In genomic region chr19:6766357-6767080, GRCh38 we compare ENCODE assay signal across 8 cellular contexts. TPM values are rescaled to one million over a fixed set of nuclear protein-coding genes. Genes with fewer than 3 reads are reported as not detected.
DNase-seq lines count a peak whose midpoint lies in the region; ATAC-seq and TF ChIP-seq lines count a peak whose summit lies in the region.

No MANE protein-coding gene starts in this region.

- H3K4me1 ChIP-seq in MM.1S (ENCODE audit: low read length): peaks cover 18% of the 10 kb centered on the region
- H3K4me1 ChIP-seq in duodenal mucosa (ENCODE audit: control insufficient read depth in 1 of 2, insufficient read depth in 2 of 2, low read length in 2 of 2): peaks cover 16 to 17% of the 10 kb centered on the region in 2 donors
- peaks cover 6 to 11% of the 10 kb centered on the region in 2 donors for H3K4me1 ChIP-seq in adrenal gland (replicated peaks in 1 of 2)
- H3K4me1 ChIP-seq in testis: no peaks in the 10 kb centered on the region

- H3K9ac ChIP-seq in MM.1S (ENCODE audit: low read length): peak overlapping the region; percentile 66
- peak overlapping the region; percentile 89 to 91 for H3K9ac ChIP-seq in duodenal mucosa (ENCODE audit: low read depth in 1 of 2, low read length in 2 of 2)

- WGBS in adrenal gland, 4 donors: 29 to 47% (median 39%) methylated on average over 16 of the region's 16 CpGs
- WGBS in testis, 2 donors: 18 to 28% methylated on average over 16 of the region's 16 CpGs

- peaks cover 11% of the 10 kb centered on the region for H3K4me1 Mint-ChIP-seq in nephron

- no peaks in the 10 kb centered on the region for H3K9me3 ChIP-seq in MM.1S (replicated peaks; ENCODE audit: insufficient read depth, low read length)
- no peaks in the 10 kb centered on the region for H3K9me3 ChIP-seq in duodenal mucosa (ENCODE audit: control insufficient read depth in 1 of 2, low read length in 2 of 2)
- no peaks in the 10 kb centered on the region for H3K9me3 ChIP-seq in adrenal gland (replicated peaks in 1 of 3)
- H3K9me3 ChIP-seq in testis: no peaks in the 10 kb centered on the region

- TF ChIP-seq CTCF in MM.1S (IDR thresholded peaks at IDR 0.05; ENCODE audit: low read length) (no peak), nephron (IDR thresholded peaks at IDR 0.05; ENCODE audit: unreplicated experiment in 3 of 3) (no peak), adrenal gland (IDR thresholded peaks at IDR 0.05) (no peak), testis (IDR thresholded peaks at IDR 0.05) (no peak)

- no peaks in the 10 kb centered on the region for H3K36me3 Mint-ChIP-seq in nephron (ENCODE audit: low read depth)

- H3K27ac ChIP-seq in MM.1S (ENCODE audit: low read length) (peak overlapping the region; percentile 66), duodenal mucosa (ENCODE audit: low read depth, low read length) (peak overlapping the region; percentile 92), adrenal gland (no peak overlapping the region), testis (no peak overlapping the region)

- ATAC-seq in HG03378 (IDR thresholded peaks at IDR 0.05; ENCODE audit: unreplicated experiment) (no peak), GM19467 (IDR thresholded peaks at IDR 0.05; ENCODE audit: unreplicated experiment) (no peak)

- peak overlapping the region; percentile 85 for H3K4me3 ChIP-seq in MM.1S (ENCODE audit: low read length)
- peak overlapping the region; percentile 77 to 82 for H3K4me3 ChIP-seq in duodenal mucosa (ENCODE audit: low read depth in 1 of 2, low read length in 2 of 2)
- peak overlapping the region in 1 of 4 donors; percentile 11 for H3K4me3 ChIP-seq in adrenal gland
- H3K4me3 ChIP-seq in testis: no peak overlapping the region

- H2AFZ ChIP-seq in MM.1S (ENCODE audit: low read length): peak overlapping the region; percentile 62

- H3K9me2 ChIP-seq in MM.1S (replicated peaks; ENCODE audit: insufficient read depth, low read length): no peaks in the 10 kb centered on the region

- H3K36me3 ChIP-seq in MM.1S (replicated peaks; ENCODE audit: insufficient read depth, low read length): no peaks in the 10 kb centered on the region
- H3K36me3 ChIP-seq in duodenal mucosa (ENCODE audit: control insufficient read depth in 1 of 2, insufficient read depth in 2 of 2, low read length in 2 of 2): peaks cover 0 to 3% of the 10 kb centered on the region in 2 donors
- H3K36me3 ChIP-seq in adrenal gland (replicated peaks in 1 of 2): no peaks in the 10 kb centered on the region
- no peaks in the 10 kb centered on the region for H3K36me3 ChIP-seq in testis (ENCODE audit: low read depth, missing control alignments)

- in situ Hi-C loops in Caki2 (cut with HindIII; ENCODE audit: low pct_unique_long_range_greater_than_20kb, low sequenced_read_pairs): no loop called here

- peak overlapping the region in 2 of 3 experiments; percentile 6 to 69 for H3K27ac Mint-ChIP-seq in nephron

- peaks cover 58% of the 10 kb centered on the region for H3K27me3 Mint-ChIP-seq in nephron (ENCODE audit: low read depth)

- peaks cover 43% of the 10 kb centered on the region for H3K79me2 ChIP-seq in MM.1S (ENCODE audit: low read length)

- H3F3A ChIP-seq in MM.1S (ENCODE audit: insufficient read depth, low read length): peaks cover 19% of the 10 kb centered on the region

- TF ChIP-seq POLR2A in adrenal gland (IDR thresholded peaks at IDR 0.05) (no peak), testis (IDR thresholded peaks at IDR 0.05) (no peak)

- H3K4me2 ChIP-seq in MM.1S (ENCODE audit: low read depth, low read length): peak overlapping the region; percentile 93

- H3K9me3 Mint-ChIP-seq in nephron: no peaks in the 10 kb centered on the region

- intact Hi-C loops in adrenal gland (cut with DNase I) (no loop called here), testis (cut with DNase I; ENCODE audit: low total_unique reads) (no loop called here)

- H3K4me3 Mint-ChIP-seq in nephron: peak overlapping the region; percentile 72 to 76 (median 74)

- no peaks in the 10 kb centered on the region for H4K20me1 ChIP-seq in MM.1S (ENCODE audit: insufficient read depth, low read length)

- DNase-seq in Caki2 (ENCODE audit: low read depth) (peak; percentile 14), MM.1S (peak; percentile 31), adrenal gland (no peak), testis (no peak)

- no peaks in the 10 kb centered on the region for H3K27me3 ChIP-seq in MM.1S (replicated peaks; ENCODE audit: insufficient read depth, low read length)
- H3K27me3 ChIP-seq in duodenal mucosa (ENCODE audit: control insufficient read depth in 1 of 2, insufficient read depth in 2 of 2, low read length in 2 of 2): no peaks in the 10 kb centered on the region
- no peaks in the 10 kb centered on the region for H3K27me3 ChIP-seq in adrenal gland
- no peaks in the 10 kb centered on the region for H3K27me3 ChIP-seq in testis

RNA-seq across cellular contexts. Expression of gene SH2D3A, which starts 0.7 kb away (rescaled TPM):
- 12.9 and 22.1 TPM in 2 replicates for total RNA-seq in Caki2 (2014; rRNA removed; shearing (Covaris generic); ENCODE audit: low replicate concordance)
- total RNA-seq in adrenal gland (1 to 10 TPM in 1 of 8 donors, under 1 TPM in 5, not detected in 2; 0.24 to 1.7 (median 0.44) TPM), testis (1 to 10 TPM; 7.4 to 7.5 TPM)
- polyA plus RNA-seq in adrenal gland (under 1 TPM; 0.22 to 0.64 (median 0.40) TPM), testis (ENCODE audit: insufficient read depth, low read depth, low replicate concordance) (12.8 TPM)

RNA-seq across cellular contexts. Expression of gene VAV1, which starts 6.0 kb away (rescaled TPM):
- 5.3 and 6.8 TPM in 2 replicates for total RNA-seq in Caki2 (2014; rRNA removed; shearing (Covaris generic); ENCODE audit: low replicate concordance)
- total RNA-seq in adrenal gland: 10 to 100 TPM in 4 of 8 donors, 1 to 10 TPM in 4; 4.5 to 21.1 (median 10.1) TPM
- polyA plus RNA-seq in adrenal gland: 10 to 100 TPM in 1 of 3 donors, 1 to 10 TPM in 2; 2.4 to 13.7 (median 4.7) TPM
- 1 to 10 TPM; 1.1 to 4.5 TPM for total RNA-seq in testis
- 8.9 TPM for polyA plus RNA-seq in testis (ENCODE audit: insufficient read depth, low read depth, low replicate concordance)

RNA-seq across cellular contexts. Expression of gene TRIP10, which starts 27.0 kb away (rescaled TPM):
- total RNA-seq in Caki2 (2014; rRNA removed; shearing (Covaris generic); ENCODE audit: low replicate concordance): 39.4 and 50.5 TPM in 2 replicates
- total RNA-seq in adrenal gland (10 to 100 TPM; 35.4 to 99.9 (median 74.8) TPM), testis (10 to 100 TPM; 60.4 to 62.7 TPM)
- polyA plus RNA-seq in adrenal gland (100 to 1,000 TPM in 2 of 3 donors, 10 to 100 TPM in 1; 33.5 to 425 (median 228) TPM), testis (ENCODE audit: insufficient read depth, low read depth, low replicate concordance) (65.8 TPM)

RNA-seq across cellular contexts. Expression of gene GPR108, which starts 29.1 kb away (rescaled TPM):
- total RNA-seq in Caki2 (2014; rRNA removed; shearing (Covaris generic); ENCODE audit: low replicate concordance): 52.8 TPM in 2 replicates
- total RNA-seq in adrenal gland (100 to 1,000 TPM in 7 of 8 donors, 10 to 100 TPM in 1; 86.1 to 168 (median 123) TPM), testis (10 to 100 TPM; 61.8 to 87.1 TPM)
- polyA plus RNA-seq in adrenal gland (100 to 1,000 TPM in 2 of 3 donors, 10 to 100 TPM in 1; 70.8 to 193 (median 189) TPM), testis (ENCODE audit: insufficient read depth, low read depth, low replicate concordance) (105 TPM)

RNA-seq across cellular contexts. Expression of gene C3, which starts 46.1 kb away (rescaled TPM):
- 4.0 and 6.5 TPM in 2 replicates for total RNA-seq in Caki2 (2014; rRNA removed; shearing (Covaris generic); ENCODE audit: low replicate concordance)
- total RNA-seq in adrenal gland (1,000 to 10,000 TPM; 1,565 to 5,179 (median 2,192) TPM), testis (100 to 1,000 TPM in 1 of 2 donors, 10 to 100 TPM in 1; 49.5 to 131 TPM)
- polyA plus RNA-seq in adrenal gland (1,000 to 10,000 TPM; 1,199 to 4,143 (median 3,889) TPM), testis (ENCODE audit: insufficient read depth, low read depth, low replicate concordance) (500 TPM)

Comparison
In these comparisons a context has a peak if more than half of its experiments do, and no peak if none do; other contexts are left out.
1. DNase-seq: peak in Caki2 (single experiment) and MM.1S (single experiment); none in adrenal gland (0 of 7) and testis (single experiment).
2. H3K27ac ChIP-seq: peak in MM.1S (single experiment) and duodenal mucosa (single experiment); none in adrenal gland (0 of 5) and testis (0 of 2).
3. H3K4me3 ChIP-seq: peak in MM.1S (single experiment) and duodenal mucosa (2 of 2); none in testis (0 of 2).